9 cellular contexts compared by ENCODE assay signal in the genomic region with DNA sequence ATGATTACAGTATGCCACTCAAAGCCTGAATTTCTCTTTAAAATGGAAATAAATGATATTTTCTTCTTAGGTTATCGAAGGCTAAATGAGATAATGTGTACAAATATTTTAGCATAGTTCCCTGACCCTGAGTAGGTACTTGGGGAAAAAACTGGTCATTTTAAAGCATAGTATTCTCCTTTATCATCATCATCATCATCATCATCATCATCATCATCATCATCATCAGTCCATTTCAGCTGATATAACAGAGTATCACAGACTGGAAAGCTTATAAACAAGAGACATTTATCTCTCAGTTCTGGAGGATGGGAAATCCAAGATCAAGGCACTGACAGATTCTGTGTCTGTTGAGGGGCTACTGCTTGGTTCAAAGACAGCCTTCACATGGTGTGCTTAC. TPM values are rescaled to one million over a fixed set of nuclear protein-coding genes. Genes with fewer than 3 reads are reported as not detected.
"Had no signal": no experiment of that assay in that cellular context is flagged by ENCODE, and none has a peak within 500 bp of the region (broad histone marks: within the 10 kb centered on the region; RNA-seq: fewer than 3 reads in every experiment).

No MANE protein-coding gene starts in this region.

- ATAC-seq: GM12878 had no signal

- FAIRE-seq: G401.6, GM12878, GM12891, GM12892, GM18507, GM19239 had no signal

- DNase-seq: GDM1, GF-D8 had no signal

- H3K4me3 ChIP-seq: GM12878 had no signal

RNA-seq across cellular contexts. Expression of gene GABRB1, which starts 13.9 kb away (rescaled TPM):
- total RNA-seq: G401 had no signal

RNA-seq across cellular contexts. Expression of gene GABRA4, which starts 51.9 kb away (rescaled TPM):
- total RNA-seq: G401 had no signal
